Comparison of ENCODE assay signal across 8 cellular contexts in genomic region chr6:33632603-33633039, GRCh38. TPM values are rescaled to one million over a fixed set of nuclear protein-coding genes. Genes with fewer than 3 reads are reported as not detected.
A peak's percentile ranks its signal among the peaks of the same experiment; 100 is the strongest.
DNase-seq lines count a peak whose midpoint lies in the region; ATAC-seq, FAIRE-seq and TF ChIP-seq lines count a peak whose summit lies in the region.

No MANE protein-coding gene starts in this region.

- no peak for FAIRE-seq in pancreas (lab: Jason Lieb, UNC)

- H3K27me3 ChIP-seq in foreskin keratinocyte (no peaks in the 10 kb centered on the region), pancreas (no peaks in the 10 kb centered on the region)

- no peaks in the 10 kb centered on the region for H3K9me3 ChIP-seq in pancreas

- DNase-seq in NCI-H748 (lab: John Stamatoyannopoulos, UW; ENCODE audit: unreplicated experiment) (peak; percentile 74), NCI-H748 treated with DMSO at 0.1 percent for 48 hours (lab: John Stamatoyannopoulos, UW) (no peak), NCI-H69 (lab: John Stamatoyannopoulos, UW) (peak; percentile 64), foreskin keratinocyte (no peak), pancreas (peak in 5 of 6 donors; percentile 29 to 76 (median 65)), NCI-H524 treated with DMSO at 0.1 percent for 48 hours (lab: John Stamatoyannopoulos, UW) (no peak)
- DNase-seq in activated T-cell treated with anti-CD3 and anti-CD28 coated beads, Interleukin-2, amount 50 U/mL, for 48 hours: peak; percentile 77 to 79

- peak; percentile 52 for ATAC-seq in foreskin keratinocyte
- peak; percentile 24 to 59 (median 43) for ATAC-seq in pancreas
- ATAC-seq in GM19023 (IDR thresholded peaks at IDR 0.05; ENCODE audit: unreplicated experiment): no peak

- TF ChIP-seq CTCF in foreskin keratinocyte (conservative IDR thresholded peaks at IDR 0.05) (peak; percentile 67), pancreas (IDR thresholded peaks at IDR 0.05) (peak; percentile 16 to 47 (median 28))

- intact Hi-C loops in pancreas (cut with DNase I): loop anchor here in 1 of 3 donors (10.0 kb wide), 1 partner anchor 48 kb away; the partner anchor contains the start of gene BAK1

- H3K4me3 ChIP-seq in pancreas: peak overlapping the region in 1 of 4 donors; percentile 46

- H3K27ac ChIP-seq in foreskin keratinocyte: no peak overlapping the region
- peak overlapping the region in 1 of 4 donors; percentile 42 for H3K27ac ChIP-seq in pancreas

- H3K36me3 ChIP-seq in pancreas: no peaks in the 10 kb centered on the region

- H3K4me1 ChIP-seq in foreskin keratinocyte (peaks cover 27% of the 10 kb centered on the region), pancreas (peaks cover 0 to 6% (median 4%) of the 10 kb centered on the region in 3 donors)

- 65% methylated on average over 6 of the region's 6 CpGs for WGBS in pancreas, 2 donors

RNA-seq across cellular contexts. Expression of gene ITPR3, which starts 11.5 kb away (rescaled TPM):
- total RNA-seq in foreskin keratinocyte: 76.5 and 82.0 TPM in 2 replicates
- 23.4 and 26.1 TPM in 2 replicates for polyA plus RNA-seq in foreskin keratinocyte
- 10 to 100 TPM in 5 of 6 donors, 1 to 10 TPM in 1; 9.1 to 20.3 (median 11.4) TPM for total RNA-seq in pancreas
- polyA plus RNA-seq in pancreas: 10 to 100 TPM; 13.7 to 15.3 TPM

RNA-seq across cellular contexts. Expression of gene BAK1, which starts 52.5 kb away (rescaled TPM):
- total RNA-seq in foreskin keratinocyte (77.0 and 82.9 TPM in 2 replicates), pancreas (10 to 100 TPM in 1 of 6 donors, 1 to 10 TPM in 5; 5.6 to 11.2 (median 6.9) TPM)
- polyA plus RNA-seq in foreskin keratinocyte (92.0 and 93.8 TPM in 2 replicates), pancreas (1 to 10 TPM; 7.2 to 7.7 TPM)

Comparison
In these comparisons a context has a peak if more than half of its experiments do, and no peak if none do; other contexts are left out.
1. DNase-seq: peak in NCI-H748 (single experiment), NCI-H69 (single experiment), activated T-cell treated with anti-CD3 and anti-CD28 coated beads, Interleukin-2, amount 50 U/mL, for 48 hours (2 of 2) and pancreas (5 of 6); none in NCI-H748 treated with DMSO at 0.1 percent for 48 hours (single experiment), foreskin keratinocyte (0 of 2) and NCI-H524 treated with DMSO at 0.1 percent for 48 hours (single experiment).